ENCODE assay signal across 9 cellular contexts in genomic region chr13:59458908-59459579, GRCh38.
DNase-seq lines count a peak whose midpoint lies in the region; ATAC-seq and TF ChIP-seq lines count a peak whose summit lies in the region.
"Had no signal": no experiment of that assay in that cellular context is flagged by ENCODE, and none has a peak within 500 bp of the region (broad histone marks: within the 10 kb centered on the region; RNA-seq: fewer than 3 reads in every experiment).

No MANE protein-coding gene starts in this region.

- no peaks in the 10 kb centered on the region for H3K9me3 ChIP-seq in aorta (ENCODE audit: control insufficient read depth, low read length)

- DNase-seq in A172 (ENCODE audit: low spot score) (peak; percentile 42), LHCN-M2 (ENCODE audit: low read depth) (peak; percentile 73), astrocyte of the spinal cord (ENCODE audit: low read depth, low spot score) (peak; percentile 86), left lobe of liver (ENCODE audit: low spot score) (no peak), aorta (no peak), amygdala (lab: John Stamatoyannopoulos, UW) (no peak), SKM-1 treated with dmso at 0.1 percent for 144 hours (lab: John Stamatoyannopoulos, UW; ENCODE audit: unreplicated experiment) (no peak)
- DNase-seq in stimulated activated CD4-positive, alpha-beta T cell treated with anti-CD3 and anti-CD28 coated beads, Interleukin-4, amount 100 ng/mL, for 4 hours: no peak
- DNase-seq: activated CD8-positive, alpha-beta T cell treated with anti-CD3 and anti-CD28 coated beads for 36 hours had no signal

- no peak overlapping the region for H3K4me3 ChIP-seq in astrocyte of the spinal cord (ENCODE audit: low read depth, low read length)
- no peak overlapping the region for H3K4me3 ChIP-seq in aorta (ENCODE audit: low read length in 2 of 2)

- TF ChIP-seq CTCF in astrocyte of the spinal cord (IDR thresholded peaks at IDR 0.05; ENCODE audit: low read depth, low read length): no peak

- 45 to 53% methylated on average over 9 of the region's 9 CpGs for WGBS in aorta, 2 donors

- intact Hi-C loops in aorta (cut with DNase I): no loop called here

- H3K27me3 ChIP-seq in aorta (ENCODE audit: control insufficient read depth in 1 of 2, insufficient read depth in 2 of 2, low read length in 1 of 2): no peaks in the 10 kb centered on the region

- no peaks in the 10 kb centered on the region for H3K36me3 ChIP-seq in aorta (ENCODE audit: control insufficient read depth in 1 of 2, insufficient read depth in 2 of 2, low read length in 1 of 2)

- no peak overlapping the region for H3K27ac ChIP-seq in aorta (ENCODE audit: low read depth in 1 of 2, low read length in 2 of 2)

- no peaks in the 10 kb centered on the region for H3K4me1 ChIP-seq in aorta (ENCODE audit: control insufficient read depth in 1 of 2, insufficient read depth in 2 of 2, low read length in 2 of 2)

- ATAC-seq in left lobe of liver (peak; percentile 26), aorta (ENCODE audit: low FRiP score) (no peak)
- ATAC-seq: activated CD8-positive, alpha-beta T cell treated with anti-CD3 and anti-CD28 coated beads for 36 hours had no signal

- in situ Hi-C loops in astrocyte of the spinal cord (cut with HindIII; ENCODE audit: low sequenced_read_pairs): no loop called here

Comparison
In these comparisons a context has a peak if more than half of its experiments do, and no peak if none do; other contexts are left out.
1. DNase-seq: peak in A172 (single experiment), LHCN-M2 (single experiment) and astrocyte of the spinal cord (single experiment); none in left lobe of liver (single experiment), aorta (0 of 2), amygdala (0 of 56), SKM-1 treated with dmso at 0.1 percent for 144 hours (single experiment) and stimulated activated CD4-positive, alpha-beta T cell treated with anti-CD3 and anti-CD28 coated beads, Interleukin-4, amount 100 ng/mL, for 4 hours (0 of 2).